ENCODE assay signal across 9 cellular contexts in the genomic region with DNA sequence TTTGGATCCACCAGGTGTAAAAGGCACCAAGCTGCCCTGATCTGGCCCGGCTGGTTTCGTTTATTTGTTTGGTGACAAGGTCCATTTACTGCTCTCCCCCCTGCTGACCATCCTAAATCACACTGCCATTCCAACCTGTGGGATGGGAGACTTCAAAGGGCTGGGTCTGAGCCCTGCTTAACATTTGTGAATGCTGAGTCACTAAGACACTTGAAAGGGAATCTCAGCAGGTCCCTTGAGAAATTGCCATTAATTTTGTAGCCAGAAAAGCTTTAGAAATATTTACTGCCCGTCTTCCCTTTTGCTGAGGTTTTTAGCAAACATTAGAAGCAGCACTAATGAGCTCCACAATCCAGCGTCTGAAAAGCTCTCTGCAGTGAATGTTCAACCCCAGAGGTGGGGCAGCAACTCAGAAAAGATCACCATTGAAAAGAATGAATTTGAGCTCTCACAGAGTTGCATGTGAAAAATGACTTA.
A peak's percentile ranks its signal among the peaks of the same experiment; 100 is the strongest.
DNase-seq lines count a peak whose midpoint lies in the region; ATAC-seq and TF ChIP-seq lines count a peak whose summit lies in the region.
"Had no signal": no experiment of that assay in that cellular context is flagged by ENCODE, and none has a peak within 500 bp of the region (broad histone marks: within the 10 kb centered on the region; RNA-seq: fewer than 3 reads in every experiment).

No MANE protein-coding gene starts in this region.

- intact Hi-C loops in left colon (cut with DNase I, micrococcal nuclease): no loop called here

- POLR2A ChIA-PET in HEK293T (lab: Yijun Ruan, JAX): interaction anchor here (0.9 to 1.0 kb wide), 2 partner anchors 74 to 134 kb away, joined by 3 to 4 read pairs; partner anchors contain the start of gene ARL4C

- no peak for TF ChIP-seq POLR2A in erythroblast (IDR thresholded peaks at IDR 0.05; ENCODE audit: low read length)

- peak; percentile 55 for DNase-seq in AG08395 (ENCODE audit: low spot score)
- peak; percentile 36 for DNase-seq in HEK293T (ENCODE audit: extremely low spot score)
- no peak for DNase-seq in left colon
- DNase-seq in erythroblast (lab: John Stamatoyannopoulos, UW): no peak
- DNase-seq in HuH-7.5 (ENCODE audit: low spot score): no peak
- DNase-seq: hippocampal formation had no signal

- CTCF ChIA-PET in HEK293T (lab: Yijun Ruan, JAX): interaction anchor here (0.9 kb wide), 1 partner anchor 10 kb away, joined by 5 read pairs; no protein-coding TSS in a partner anchor

- ATAC-seq in SK-N-SH treated with all-trans-retinoic acid at 6 μM for 48 hours: peak; percentile 40
- ATAC-seq in left colon: peak; percentile 42
- no peak for ATAC-seq in HG03095 (IDR thresholded peaks at IDR 0.05; ENCODE audit: unreplicated experiment)
- no peak for ATAC-seq in GM21576 (IDR thresholded peaks at IDR 0.05; ENCODE audit: unreplicated experiment)

TF ChIP-seq in HEK293T, 16 proteins besides CTCF, POLR2A, EP300 and RAD21:
- peak; percentile 96 for TF ChIP-seq CTBP1 (IDR thresholded peaks at IDR 0.05; ENCODE audit: borderline replicate concordance)
- no peak for TF ChIP-seq SUZ12 (IDR thresholded peaks at IDR 0.05)
- TF ChIP-seq FOXK2 (IDR thresholded peaks at IDR 0.05): no peak
- TF ChIP-seq LEF1 (IDR thresholded peaks at IDR 0.05; ENCODE audit: borderline replicate concordance): peak; percentile 98
- TF ChIP-seq TARDBP (IDR thresholded peaks at IDR 0.05): no peak
- TF ChIP-seq, protein P1, sequence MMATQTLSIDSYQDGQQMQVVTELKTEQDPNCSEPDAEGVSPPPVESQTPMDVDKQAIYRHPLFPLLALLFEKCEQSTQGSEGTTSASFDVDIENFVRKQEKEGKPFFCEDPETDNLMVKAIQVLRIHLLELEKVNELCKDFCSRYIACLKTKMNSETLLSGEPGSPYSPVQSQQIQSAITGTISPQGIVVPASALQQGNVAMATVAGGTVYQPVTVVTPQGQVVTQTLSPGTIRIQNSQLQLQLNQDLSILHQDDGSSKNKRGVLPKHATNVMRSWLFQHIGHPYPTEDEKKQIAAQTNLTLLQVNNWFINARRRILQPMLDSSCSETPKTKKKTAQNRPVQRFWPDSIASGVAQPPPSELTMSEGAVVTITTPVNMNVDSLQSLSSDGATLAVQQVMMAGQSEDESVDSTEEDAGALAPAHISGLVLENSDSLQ (IDR thresholded peaks at IDR 0.05): peak; percentile 88

TF ChIP-seq in SK-N-SH treated with all-trans-retinoic acid at 6 μM for 48 hours, 23 proteins besides CTCF, POLR2A, EP300 and RAD21:
- TF ChIP-seq GLIS3 (CRISPR knock-in tag; IDR thresholded peaks at IDR 0.05) (no peak), ISL1 (CRISPR knock-in tag; IDR thresholded peaks at IDR 0.05) (peak; percentile 35; the same call in 1 of the 2 replicates)

Comparison
In these comparisons a context has a peak if more than half of its experiments do, and no peak if none do; other contexts are left out.
1. DNase-seq: peak in AG08395 (single experiment) and HEK293T (single experiment); none in left colon (0 of 2), erythroblast (0 of 2) and HuH-7.5 (single experiment).
2. ATAC-seq: peak in SK-N-SH treated with all-trans-retinoic acid at 6 μM for 48 hours (single experiment) and left colon (single experiment); none in HG03095 (single experiment) and GM21576 (single experiment).